Comparison of ENCODE assay signal across 1 cellular context in genomic region chr2:236219411-236219810, GRCh38.
TF ChIP-seq lines count a peak whose summit lies in the region.

No MANE protein-coding gene starts in this region.

TF ChIP-seq in SK-N-SH treated with all-trans-retinoic acid at 6 μM for 48 hours, 23 proteins besides CTCF, POLR2A, EP300 and RAD21 (continued from another document):
- TF ChIP-seq ESRRG (CRISPR knock-in tag; IDR thresholded peaks at IDR 0.05) (no peak), TCF4 (CRISPR knock-in tag; IDR thresholded peaks at IDR 0.05; ENCODE audit: borderline replicate concordance) (no peak), OSR1 (CRISPR knock-in tag; IDR thresholded peaks at IDR 0.05) (no peak)
